Comparison of ENCODE assay signal across 8 cellular contexts in genomic region chr6:159169557-159170332, GRCh38. TPM values are rescaled to one million over a fixed set of nuclear protein-coding genes. Genes with fewer than 3 reads are reported as not detected.
A peak's percentile ranks its signal among the peaks of the same experiment; 100 is the strongest.
DNase-seq lines count a peak whose midpoint lies in the region; ATAC-seq and TF ChIP-seq lines count a peak whose summit lies in the region.

No MANE protein-coding gene starts in this region.

- DNase-seq in stimulated activated CD4-positive, alpha-beta T cell treated with anti-CD3 and anti-CD28 coated beads, Interleukin-15, amount 100 ng/mL, for 24 hours: peak; percentile 51
- no peak for DNase-seq in stimulated activated CD4-positive, alpha-beta T cell treated with anti-CD3 and anti-CD28 coated beads, Interleukin-4, amount 100 ng/mL, for 4 hours
- DNase-seq in NCI-H345 (lab: John Stamatoyannopoulos, UW) (peak; percentile 65), cardiac fibroblast (ENCODE audit: low read depth in 2 of 2) (peak; percentile 30 to 41), left lung (peak in 1 of 2 donors; percentile 78), thoracic aorta (ENCODE audit: low spot score) (no peak), SK-N-DZ (ENCODE audit: low spot score) (no peak), SKM-1 (lab: John Stamatoyannopoulos, UW; ENCODE audit: unreplicated experiment) (no peak)

- H3K4me1 ChIP-seq in left lung (peaks cover 4 to 17% of the 10 kb centered on the region in 2 donors), thoracic aorta (ENCODE audit: control insufficient read depth in 1 of 2, low read depth in 2 of 2) (peaks cover 0 to 27% of the 10 kb centered on the region in 2 donors)

- H3K27me3 ChIP-seq in left lung (peaks cover 52 to 90% of the 10 kb centered on the region in 2 donors), thoracic aorta (replicated peaks; ENCODE audit: insufficient read depth) (no peaks in the 10 kb centered on the region)

- H3K27ac ChIP-seq in left lung: no peak overlapping the region
- H3K27ac ChIP-seq in thoracic aorta: peak overlapping the region in 1 of 2 donors; percentile 23

- no peak for TF ChIP-seq CTCF in cardiac fibroblast (IDR thresholded peaks at IDR 0.05; ENCODE audit: low read depth, low read length)
- TF ChIP-seq CTCF in left lung (IDR thresholded peaks at IDR 0.05): no peak
- no peak for TF ChIP-seq CTCF in thoracic aorta (IDR thresholded peaks at IDR 0.05)

- intact Hi-C loops in left lung (cut with DNase I): loop anchor here in 1 of 2 donors (10.0 kb wide), 1 partner anchor 485 kb away; no protein-coding TSS in a partner anchor

- H3K9me3 ChIP-seq in left lung (no peaks in the 10 kb centered on the region), thoracic aorta (no peaks in the 10 kb centered on the region)

- ATAC-seq in left lung (peak; percentile 48), thoracic aorta (ENCODE audit: insufficient number of reproducible peaks, low FRiP score, low read depth) (no peak)

- H3K36me3 ChIP-seq in left lung (no peaks in the 10 kb centered on the region), thoracic aorta (no peaks in the 10 kb centered on the region)

- H3K4me3 ChIP-seq in cardiac fibroblast (replicated peaks in 1 of 2; ENCODE audit: low read depth in 2 of 2, low read length in 2 of 2): peak overlapping the region; percentile 28 to 34
- H3K4me3 ChIP-seq in left lung: peak overlapping the region in 1 of 2 donors; percentile 26
- H3K4me3 ChIP-seq in thoracic aorta: peak overlapping the region; percentile 63

RNA-seq across cellular contexts. Expression of gene FNDC1, which starts 0.5 kb away (rescaled TPM):
- total RNA-seq in left lung (1 to 10 TPM in 1 of 2 donors, under 1 TPM in 1; 0.68 to 5.4 TPM), thoracic aorta (1 to 10 TPM; 4.1 to 5.3 TPM)
- not detected in 2 replicates for polyA plus RNA-seq in SK-N-DZ (2014; cell fraction: cytosol; rRNA removed)
- polyA plus RNA-seq in SK-N-DZ (2014; cell fraction: nucleus; rRNA removed): not detected in 2 replicates

Comparison
In these comparisons a context has a peak if more than half of its experiments do, and no peak if none do; other contexts are left out.
1. DNase-seq: peak in stimulated activated CD4-positive, alpha-beta T cell treated with anti-CD3 and anti-CD28 coated beads, Interleukin-15, amount 100 ng/mL, for 24 hours (single experiment), NCI-H345 (single experiment) and cardiac fibroblast (2 of 2); none in stimulated activated CD4-positive, alpha-beta T cell treated with anti-CD3 and anti-CD28 coated beads, Interleukin-4, amount 100 ng/mL, for 4 hours (0 of 2), thoracic aorta (single experiment), SK-N-DZ (single experiment) and SKM-1 (single experiment).